Comparison of ENCODE assay signal across 8 cellular contexts in genomic region chr6:166955121-166955864, GRCh38. TPM values are rescaled to one million over a fixed set of nuclear protein-coding genes. Genes with fewer than 3 reads are reported as not detected.
DNase-seq lines count a peak whose midpoint lies in the region; ATAC-seq and TF ChIP-seq lines count a peak whose summit lies in the region.

No MANE protein-coding gene starts in this region.

- H3K27me3 ChIP-seq in HUES6 (ENCODE audit: control insufficient read depth, insufficient read depth, low read length) = peaks cover 9% of the 10 kb centered on the region
- H3K27me3 ChIP-seq in naive thymus-derived CD4-positive, alpha-beta T cell (ENCODE audit: control insufficient read depth in 2 of 2, insufficient read depth in 2 of 2, low read length in 2 of 2) = no peaks in the 10 kb centered on the region

- ATAC-seq in WTC11 (no peak), GM18907 (IDR thresholded peaks at IDR 0.05; ENCODE audit: unreplicated experiment) (no peak)
- no peak for ATAC-seq in naive thymus-derived CD4-positive, alpha-beta T cell

- TF ChIP-seq POLR2A in erythroblast (IDR thresholded peaks at IDR 0.05; ENCODE audit: low read length) = no peak

- H3K4me3 Mint-ChIP-seq in WTC11 = peak overlapping the region; percentile 78
- H3K4me3 Mint-ChIP-seq in naive thymus-derived CD4-positive, alpha-beta T cell = peak overlapping the region; percentile 87 to 99 (median 96)

- H3K27ac Mint-ChIP-seq in WTC11 = no peak overlapping the region
- peak overlapping the region; percentile 92 to 99 (median 98) for H3K27ac Mint-ChIP-seq in naive thymus-derived CD4-positive, alpha-beta T cell

- H3K27ac ChIP-seq in HUES6 (ENCODE audit: low read depth, low read length) = no peak overlapping the region
- H3K27ac ChIP-seq in naive thymus-derived CD4-positive, alpha-beta T cell (ENCODE audit: low read depth, low read length) = peak overlapping the region; percentile 92

- intact Hi-C loops in naive thymus-derived CD4-positive, alpha-beta T cell (cut with micrococcal nuclease) = loop anchor here (5.0 to 10.0 kb wide), 3 partner anchors 400 to 538 kb away; no protein-coding TSS in a partner anchor

- H3K27me3 Mint-ChIP-seq in WTC11 (ENCODE audit: low read depth) = peaks cover 12% of the 10 kb centered on the region
- H3K27me3 Mint-ChIP-seq in naive thymus-derived CD4-positive, alpha-beta T cell = no peaks in the 10 kb centered on the region

- CTCF ChIA-PET in WTC11 (lab: Charles Lee) = interaction anchor here (1.5 to 3.3 kb wide), 2 partner anchors 20 to 180 kb away, joined by 4 to 20 read pairs; no protein-coding TSS in a partner anchor
- CTCF ChIA-PET in naive thymus-derived CD4-positive, alpha-beta T cell (lab: Charles Lee) = interaction anchor here (4.3 kb wide), 1 partner anchor 34 kb away, joined by 32 read pairs; no protein-coding TSS in a partner anchor

- peak overlapping the region; percentile 56 for H3K9ac ChIP-seq in HUES6 (ENCODE audit: low read length)

- POLR2A ChIA-PET in WTC11 (lab: Charles Lee) = interaction anchor here (1.7 kb wide), 1 partner anchor 44 kb away, joined by 8 read pairs; the partner anchor contains the start of gene CEP43
- POLR2A ChIA-PET in naive thymus-derived CD4-positive, alpha-beta T cell (lab: Charles Lee) = interaction anchor here (0.7 to 16.2 kb wide), 9 partner anchors 14 to 328 kb away, joined by 3 to 245 read pairs (median 27); partner anchors contain the start of gene CEP43

- peaks cover 34% of the 10 kb centered on the region for H3K4me1 ChIP-seq in HUES6 (ENCODE audit: control insufficient read depth, insufficient read depth, low read length)
- H3K4me1 ChIP-seq in naive thymus-derived CD4-positive, alpha-beta T cell (ENCODE audit: control insufficient read depth in 2 of 2, insufficient read depth in 2 of 2, low read length in 2 of 2) = peaks cover 49 to 75% of the 10 kb centered on the region in 2 donors

- H3K9me3 Mint-ChIP-seq in WTC11 = peaks cover 11% of the 10 kb centered on the region
- H3K9me3 Mint-ChIP-seq in naive thymus-derived CD4-positive, alpha-beta T cell = peaks cover 0 to 6% (median 0%) of the 10 kb centered on the region in 11 donors

- H3K4me1 Mint-ChIP-seq in WTC11 = peaks cover 38% of the 10 kb centered on the region
- H3K4me1 Mint-ChIP-seq in naive thymus-derived CD4-positive, alpha-beta T cell = peaks cover 62 to 85% (median 81%) of the 10 kb centered on the region in 7 donors

- no peaks in the 10 kb centered on the region for H3K36me3 ChIP-seq in HUES6 (ENCODE audit: control insufficient read depth, insufficient read depth, low read length)
- peaks cover 0 to 13% (median 0%) of the 10 kb centered on the region in 3 experiments for H3K36me3 ChIP-seq in naive thymus-derived CD4-positive, alpha-beta T cell (ENCODE audit: control insufficient read depth in 2 of 3, insufficient read depth in 3 of 3, low read length in 3 of 3)

- no peak for TF ChIP-seq CTCF in AG10803 (conservative IDR thresholded peaks at IDR 0.05; ENCODE audit: low read length)
- TF ChIP-seq CTCF in WTC11 (IDR thresholded peaks at IDR 0.05) = no peak

- peaks cover 21% of the 10 kb centered on the region for H3K36me3 Mint-ChIP-seq in WTC11
- peaks cover 0 to 43% (median 6%) of the 10 kb centered on the region in 5 donors for H3K36me3 Mint-ChIP-seq in naive thymus-derived CD4-positive, alpha-beta T cell

- H3K4me3 ChIP-seq in AG10803 (ENCODE audit: low read length) = peak overlapping the region; percentile 78
- peak overlapping the region; percentile 94 for H3K4me3 ChIP-seq in HUES6 (ENCODE audit: low read depth, low read length)
- H3K4me3 ChIP-seq in naive thymus-derived CD4-positive, alpha-beta T cell (ENCODE audit: low read length) = peak overlapping the region; percentile 86

- DNase-seq in AG10803 (ENCODE audit: low read depth) = no peak
- no peak for DNase-seq in WTC11 (ENCODE audit: low spot score)
- DNase-seq in erythroblast (lab: John Stamatoyannopoulos, UW) = peak; percentile 20 to 32
- peak in 7 of 9 donors; percentile 38 to 72 (median 55) for DNase-seq in naive thymus-derived CD4-positive, alpha-beta T cell
- no peak for DNase-seq in NCI-H187 treated with DMSO at 0.1 percent for 48 hours (lab: John Stamatoyannopoulos, UW)
- DNase-seq in NCI-H2171 (lab: John Stamatoyannopoulos, UW) = no peak

- H3K9me3 ChIP-seq in HUES6 (ENCODE audit: control insufficient read depth, insufficient read depth, low read depth, low read length) = no peaks in the 10 kb centered on the region
- H3K9me3 ChIP-seq in naive thymus-derived CD4-positive, alpha-beta T cell (ENCODE audit: control insufficient read depth in 2 of 3, low read length in 3 of 3) = no peaks in the 10 kb centered on the region

TF ChIP-seq in WTC11, 78 proteins besides CTCF, POLR2A, EP300 and RAD21:
- peak; percentile 95 for TF ChIP-seq ZBTB43 (CRISPR knock-in tag; IDR thresholded peaks at IDR 0.05)
- TF ChIP-seq ZNF396 (CRISPR knock-in tag; IDR thresholded peaks at IDR 0.05; ENCODE audit: borderline replicate concordance) = no peak

RNA-seq across cellular contexts. Expression of gene RNASET2, which starts 1.1 kb away (rescaled TPM):
- total RNA-seq in WTC11 (2021) = 35.6 to 44.3 TPM (median 41.9 TPM) in 3 replicates
- total RNA-seq in naive thymus-derived CD4-positive, alpha-beta T cell = 100 to 1,000 TPM; 147 to 332 (median 264) TPM
- polyA plus RNA-seq in naive thymus-derived CD4-positive, alpha-beta T cell = 100 to 1,000 TPM; 521 to 683 TPM

RNA-seq across cellular contexts. Expression of gene CEP43, which starts 43.9 kb away (rescaled TPM):
- 23.4 to 25.6 TPM (median 25.1 TPM) in 3 replicates for total RNA-seq in WTC11 (2021)
- total RNA-seq in naive thymus-derived CD4-positive, alpha-beta T cell = 10 to 100 TPM; 11.5 to 17.6 (median 15.5) TPM
- 1 to 10 TPM; 3.3 to 3.8 TPM for polyA plus RNA-seq in naive thymus-derived CD4-positive, alpha-beta T cell

Comparison
In these comparisons a context has a peak if more than half of its experiments do, and no peak if none do; other contexts are left out.
1. DNase-seq: peak in erythroblast (2 of 2) and naive thymus-derived CD4-positive, alpha-beta T cell (7 of 9); none in AG10803 (single experiment), WTC11 (single experiment), NCI-H187 treated with DMSO at 0.1 percent for 48 hours (single experiment) and NCI-H2171 (single experiment).
2. Peak in every context shown above with its lines, with median percentiles within 50 percentile points of each other: H3K4me3 ChIP-seq.